ENCODE assay signal across 13 cellular contexts in genomic region chr1:147079400-147080012, GRCh38.
DNase-seq lines count a peak whose midpoint lies in the region; ATAC-seq and TF ChIP-seq lines count a peak whose summit lies in the region.
"Had no signal": no experiment of that assay in that cellular context is flagged by ENCODE, and none has a peak within 500 bp of the region (broad histone marks: within the 10 kb centered on the region; RNA-seq: fewer than 3 reads in every experiment).

No MANE protein-coding gene starts in this region.

- peaks cover 14% of the 10 kb centered on the region for H3K27me3 Mint-ChIP-seq in MCF 10A (ENCODE audit: insufficient read depth, unreplicated experiment)
- peaks cover 58% of the 10 kb centered on the region for H3K27me3 Mint-ChIP-seq in activated CD8-positive, alpha-beta T cell treated with anti-CD3 and anti-CD28 coated beads, Interleukin-2, amount 10 ng/mL, durations not matched to agents 7 days and 5 days (ENCODE audit: low read depth)

- H3K4me1 Mint-ChIP-seq in MCF 10A (ENCODE audit: insufficient read depth, unreplicated experiment): peaks cover 5% of the 10 kb centered on the region
- H3K4me1 Mint-ChIP-seq in activated CD8-positive, alpha-beta T cell treated with anti-CD3 and anti-CD28 coated beads, Interleukin-2, amount 10 ng/mL, durations not matched to agents 7 days and 5 days (ENCODE audit: low read depth): peaks cover 38% of the 10 kb centered on the region
- H3K4me1 Mint-ChIP-seq in stimulated activated effector memory CD8-positive, alpha-beta T cell treated with anti-CD3 and anti-CD28 coated beads, Interleukin-12 subunit alpha, Interleukin-12 subunit beta, amount 100 ng/mL, for 72 hours: peaks cover 30% of the 10 kb centered on the region

- POLR2A ChIA-PET in MCF 10A (lab: Yijun Ruan, JAX): no interaction called here
- POLR2A ChIA-PET in activated CD8-positive, alpha-beta T cell treated with anti-CD3 and anti-CD28 coated beads, Interleukin-2, amount 10 ng/mL, durations not matched to agents 7 days and 5 days (lab: Charles Lee): interaction anchor here (0.8 to 1.6 kb wide), 2 partner anchors 34 to 959 kb away, joined by 3 to 8 read pairs; no protein-coding TSS in a partner anchor

- no peak for TF ChIP-seq POLR2A in breast epithelium (IDR thresholded peaks at IDR 0.05)
- TF ChIP-seq POLR2A in gastroesophageal sphincter (IDR thresholded peaks at IDR 0.05): no peak

- CTCF ChIA-PET in MCF 10A (lab: Yijun Ruan, JAX): no interaction called here
- CTCF ChIA-PET in activated CD8-positive, alpha-beta T cell treated with anti-CD3 and anti-CD28 coated beads, Interleukin-2, amount 10 ng/mL, durations not matched to agents 7 days and 5 days (lab: Charles Lee): interaction anchor here (0.9 to 1.9 kb wide), 6 partner anchors 20 to 50 kb away, joined by 3 to 7 read pairs (median 5); no protein-coding TSS in a partner anchor

- no peak overlapping the region for H3K27ac Mint-ChIP-seq in MCF 10A (ENCODE audit: low read depth, unreplicated experiment)
- H3K27ac Mint-ChIP-seq in activated CD8-positive, alpha-beta T cell treated with anti-CD3 and anti-CD28 coated beads, Interleukin-2, amount 10 ng/mL, durations not matched to agents 7 days and 5 days: no peak overlapping the region
- no peak overlapping the region for H3K27ac Mint-ChIP-seq in stimulated activated effector memory CD8-positive, alpha-beta T cell treated with anti-CD3 and anti-CD28 coated beads, Interleukin-12 subunit alpha, Interleukin-12 subunit beta, amount 100 ng/mL, for 72 hours
- H3K27ac Mint-ChIP-seq: dendritic cell treated with granulocyte-macrophage colony-stimulating factor and Interleukin-4, amounts not matched to agents 40 ng/mL and 50 ng/mL, for 4 days had no signal

- H3K27me3 ChIP-seq in breast epithelium (peaks cover 5 to 75% of the 10 kb centered on the region in 2 donors), iPS-18a (ENCODE audit: control insufficient read depth, insufficient read depth, low read length) (peaks cover 98% of the 10 kb centered on the region), gastroesophageal sphincter (peaks cover 100% of the 10 kb centered on the region)

- BruUV-seq in MCF 10A (replicated peaks; lab: Mats Ljungman, UMichigan): no TSS peak

- no peaks in the 10 kb centered on the region for H3K9me3 Mint-ChIP-seq in MCF 10A (ENCODE audit: unreplicated experiment)
- H3K9me3 Mint-ChIP-seq in activated CD8-positive, alpha-beta T cell treated with anti-CD3 and anti-CD28 coated beads, Interleukin-2, amount 10 ng/mL, durations not matched to agents 7 days and 5 days (ENCODE audit: insufficient read depth): no peaks in the 10 kb centered on the region
- no peaks in the 10 kb centered on the region for H3K9me3 Mint-ChIP-seq in stimulated activated effector memory CD8-positive, alpha-beta T cell treated with anti-CD3 and anti-CD28 coated beads, Interleukin-12 subunit alpha, Interleukin-12 subunit beta, amount 100 ng/mL, for 72 hours
- H3K9me3 Mint-ChIP-seq: dendritic cell treated with granulocyte-macrophage colony-stimulating factor and Interleukin-4, amounts not matched to agents 40 ng/mL and 50 ng/mL, for 4 days had no signal

- H3K4me3 Mint-ChIP-seq in MCF 10A (ENCODE audit: unreplicated experiment): no peak overlapping the region
- peak overlapping the region; percentile 70 for H3K4me3 Mint-ChIP-seq in activated CD8-positive, alpha-beta T cell treated with anti-CD3 and anti-CD28 coated beads, Interleukin-2, amount 10 ng/mL, durations not matched to agents 7 days and 5 days
- peak overlapping the region; percentile 64 for H3K4me3 Mint-ChIP-seq in stimulated activated effector memory CD8-positive, alpha-beta T cell treated with anti-CD3 and anti-CD28 coated beads, Interleukin-12 subunit alpha, Interleukin-12 subunit beta, amount 100 ng/mL, for 72 hours
- H3K4me3 Mint-ChIP-seq: dendritic cell treated with granulocyte-macrophage colony-stimulating factor and Interleukin-4, amounts not matched to agents 40 ng/mL and 50 ng/mL, for 4 days had no signal

- H3K9me3 ChIP-seq in breast epithelium (no peaks in the 10 kb centered on the region), iPS-18a (ENCODE audit: control insufficient read depth, low read depth, low read length) (no peaks in the 10 kb centered on the region), gastroesophageal sphincter (no peaks in the 10 kb centered on the region)
- H3K9me3 ChIP-seq: upper lobe of right lung had no signal

- no peaks in the 10 kb centered on the region for H3K36me3 ChIP-seq in breast epithelium
- no peaks in the 10 kb centered on the region for H3K36me3 ChIP-seq in iPS-18a (ENCODE audit: control insufficient read depth, low read depth, low read length)
- H3K36me3 ChIP-seq in gastroesophageal sphincter: no peaks in the 10 kb centered on the region
- H3K36me3 ChIP-seq: upper lobe of right lung had no signal

- H3K4me1 ChIP-seq in breast epithelium (no peaks in the 10 kb centered on the region), iPS-18a (ENCODE audit: control insufficient read depth, low read depth, low read length) (peaks cover 8% of the 10 kb centered on the region), gastroesophageal sphincter (peaks cover 0 to 44% (median 7%) of the 10 kb centered on the region in 3 donors)

- H3K27ac ChIP-seq in breast epithelium (no peak overlapping the region), iPS-18a (ENCODE audit: low read length) (no peak overlapping the region), gastroesophageal sphincter (no peak overlapping the region)
- H3K27ac ChIP-seq: SK-N-MC, upper lobe of right lung had no signal

- intact Hi-C loops in breast epithelium (cut with DNase I; ENCODE audit: low total_unique reads): no loop called here
- intact Hi-C loops in MCF 10A (cut with micrococcal nuclease): no loop called here

- ATAC-seq in activated CD8-positive, alpha-beta T cell treated with anti-CD3 and anti-CD28 coated beads, Interleukin-2, amount 10 ng/mL, durations not matched to agents 7 days and 5 days: no peak
- no peak for ATAC-seq in stimulated activated effector memory CD8-positive, alpha-beta T cell treated with anti-CD3 and anti-CD28 coated beads, Interleukin-12 subunit alpha, Interleukin-12 subunit beta, amount 100 ng/mL, for 72 hours
- no peak for ATAC-seq in GM21381 (IDR thresholded peaks at IDR 0.05; ENCODE audit: unreplicated experiment)
- no peak for ATAC-seq in gastroesophageal sphincter
- ATAC-seq: upper lobe of right lung had no signal

- H3K36me3 Mint-ChIP-seq in MCF 10A (ENCODE audit: insufficient read depth, unreplicated experiment): peaks cover 1% of the 10 kb centered on the region
- peaks cover 3% of the 10 kb centered on the region for H3K36me3 Mint-ChIP-seq in activated CD8-positive, alpha-beta T cell treated with anti-CD3 and anti-CD28 coated beads, Interleukin-2, amount 10 ng/mL, durations not matched to agents 7 days and 5 days (ENCODE audit: low read depth)
- H3K36me3 Mint-ChIP-seq in stimulated activated effector memory CD8-positive, alpha-beta T cell treated with anti-CD3 and anti-CD28 coated beads, Interleukin-12 subunit alpha, Interleukin-12 subunit beta, amount 100 ng/mL, for 72 hours: peaks cover 10% of the 10 kb centered on the region

- no peak for TF ChIP-seq EP300 in gastroesophageal sphincter (IDR thresholded peaks at IDR 0.05)

- H3K4me3 ChIP-seq in breast epithelium: peak overlapping the region in 2 of 3 donors; percentile 23 to 54
- peak overlapping the region; percentile 48 for H3K4me3 ChIP-seq in iPS-18a (ENCODE audit: low read length)
- H3K4me3 ChIP-seq in gastroesophageal sphincter: peak overlapping the region in 1 of 2 donors; percentile 8
- H3K4me3 ChIP-seq: SK-N-MC, upper lobe of right lung had no signal

- no peak for TF ChIP-seq CTCF in breast epithelium (IDR thresholded peaks at IDR 0.05)
- no peak for TF ChIP-seq CTCF in MCF 10A (IDR thresholded peaks at IDR 0.05; ENCODE audit: unreplicated experiment)
- no peak for TF ChIP-seq CTCF in gastroesophageal sphincter (IDR thresholded peaks at IDR 0.05)

- 2 to 7% methylated on average over 17 to 20 of the region's 45 CpGs for WGBS in gastroesophageal sphincter (ENCODE audit: low coverage in 1 of 2), 2 donors

- H3K9ac ChIP-seq in iPS-18a (ENCODE audit: low read length): no peak overlapping the region

- no peak for DNase-seq in breast epithelium (ENCODE audit: low spot score in 2 of 2)
- DNase-seq in MCF 10A (ENCODE audit: unreplicated experiment): no peak
- DNase-seq in activated CD8-positive, alpha-beta T cell treated with anti-CD3 and anti-CD28 coated beads, Interleukin-2, amount 10 ng/mL, durations not matched to agents 7 days and 5 days: no peak
- DNase-seq in stimulated activated effector memory CD8-positive, alpha-beta T cell treated with anti-CD3 and anti-CD28 coated beads, Interleukin-12 subunit alpha, Interleukin-12 subunit beta, amount 100 ng/mL, for 72 hours (ENCODE audit: low spot score in 2 of 2): no peak
- no peak for DNase-seq in 8988T
- DNase-seq: NCI-H1048, NCI-H526 treated with DMSO at 0.1 percent for 48 hours had no signal
